19 cellular contexts compared by ENCODE assay signal in the genomic region with DNA sequence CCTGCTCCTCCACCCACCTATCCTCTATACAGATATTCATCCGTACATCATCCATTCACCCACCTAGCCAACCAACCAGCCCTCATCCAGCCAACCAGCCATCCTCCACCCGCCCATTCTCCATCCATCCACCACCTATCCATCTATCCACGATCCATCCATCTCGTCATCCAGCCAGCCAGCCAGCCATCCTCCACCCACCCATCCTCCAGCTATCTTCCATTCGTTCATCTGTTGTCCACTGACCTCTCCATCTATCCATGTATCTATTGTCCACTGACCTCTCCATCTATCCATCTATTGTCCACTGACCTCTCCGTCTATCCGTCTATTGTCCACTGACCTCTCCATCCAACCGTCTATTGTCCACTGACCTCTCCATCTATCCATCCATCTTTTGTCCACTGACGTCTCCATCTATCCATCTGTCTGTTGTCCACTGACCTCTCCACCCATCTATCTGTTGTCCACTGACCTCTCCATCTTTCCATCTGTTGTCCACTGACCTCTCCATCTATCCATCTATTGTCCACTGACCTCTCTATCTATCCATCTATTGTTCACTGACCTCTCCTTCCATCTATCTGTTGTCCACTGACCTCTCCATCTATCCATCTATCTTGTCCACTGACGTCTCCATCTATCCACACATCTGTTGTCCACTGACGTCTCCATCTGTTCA.
"Had no signal": no experiment of that assay in that cellular context is flagged by ENCODE, and none has a peak within 500 bp of the region (broad histone marks: within the 10 kb centered on the region; RNA-seq: fewer than 3 reads in every experiment).

No MANE protein-coding gene starts in this region.

- H3K27ac Mint-ChIP-seq: progenitor cell of endocrine pancreas had no signal

- FAIRE-seq: frontal cortex, islet of Langerhans, small intestine had no signal

- H3K9me3 ChIP-seq: heart right ventricle, ovary, tibial nerve, upper lobe of right lung, vagina had no signal

- H3K4me1 ChIP-seq: tibial nerve, upper lobe of right lung, vagina had no signal

- H3K27ac ChIP-seq: ovary, tibial nerve, upper lobe of right lung, vagina had no signal

- H3K4me3 ChIP-seq: dorsolateral prefrontal cortex, heart right ventricle, ovary, tibial nerve, upper lobe of right lung, vagina had no signal

- ATAC-seq: left lobe of liver, upper lobe of right lung had no signal

- DNase-seq: cortex of kidney; effector CD8-positive, alpha-beta T cell; heart right ventricle; hypothalamus; mammary epithelial cell; nucleus accumbens; ovary; stimulated activated CD4-positive, alpha-beta T cell treated with anti-CD3 and anti-CD28 coated beads, Interleukin-12 subunit alpha, Interleukin-12 subunit beta, amount 100 ng/mL, for 4 hours; stimulated activated naive CD4-positive, alpha-beta T cell treated with Interleukin-2 at 50 U/mL for 16 hours; upper lobe of right lung had no signal

- H3K27me3 ChIP-seq: dorsolateral prefrontal cortex, heart right ventricle, ovary, tibial nerve, upper lobe of right lung, vagina had no signal

- H3K27me3 Mint-ChIP-seq: naive thymus-derived CD8-positive, alpha-beta T cell; progenitor cell of endocrine pancreas had no signal

- H3K4me3 Mint-ChIP-seq: naive thymus-derived CD8-positive, alpha-beta T cell had no signal

- H3K9me3 Mint-ChIP-seq: naive thymus-derived CD8-positive, alpha-beta T cell had no signal

- H3K36me3 ChIP-seq: ovary, tibial nerve, vagina had no signal
